In genomic region chr21:17610862-17611261, GRCh38 we compare ENCODE assay signal across 8 cellular contexts. TPM values are rescaled to one million over a fixed set of nuclear protein-coding genes. Genes with fewer than 3 reads are reported as not detected.
A peak's percentile ranks its signal among the peaks of the same experiment; 100 is the strongest.
DNase-seq lines count a peak whose midpoint lies in the region; ATAC-seq and TF ChIP-seq lines count a peak whose summit lies in the region.

No MANE protein-coding gene starts in this region.

- DNase-seq in PC-3 (no peak), dorsolateral prefrontal cortex (no peak), NCI-H146 (lab: John Stamatoyannopoulos, UW) (no peak), midbrain (lab: John Stamatoyannopoulos, UW) (no peak)
- DNase-seq in naive thymus-derived CD4-positive, alpha-beta T cell = peak in 1 of 9 donors; percentile 26

- H3K27ac ChIP-seq in DOHH2 (ENCODE audit: low read depth, low read length) (no peak overlapping the region), PC-3 (ENCODE audit: low read length) (peak overlapping the region; percentile 12), dorsolateral prefrontal cortex (peak overlapping the region in 47 of 59 donors; percentile 12 to 95 (median 81))
- peak overlapping the region; percentile 72 for H3K27ac ChIP-seq in naive thymus-derived CD4-positive, alpha-beta T cell (ENCODE audit: low read depth, low read length)

- CTCF ChIA-PET in PC-3 (lab: Charles Lee) = interaction anchor here (0.7 kb wide), 1 partner anchor 870 kb away, joined by 3 read pairs; no protein-coding TSS in a partner anchor
- CTCF ChIA-PET in naive thymus-derived CD4-positive, alpha-beta T cell (lab: Charles Lee) = interaction anchor here (0.6 to 1.7 kb wide), 4 partner anchors 25 to 1277 kb away, joined by 3 to 5 read pairs (median 4); no protein-coding TSS in a partner anchor

- H3F3A ChIP-seq in DOHH2 (ENCODE audit: control insufficient read depth, insufficient read depth) (peaks cover 4% of the 10 kb centered on the region; the same call in 1 of the 2 replicates), PC-3 (ENCODE audit: low read length, unreplicated experiment) (no peaks in the 10 kb centered on the region)

- peak overlapping the region; percentile 77 to 100 (median 93) for H3K27ac Mint-ChIP-seq in naive thymus-derived CD4-positive, alpha-beta T cell

- peaks cover 67% of the 10 kb centered on the region for H3K79me2 ChIP-seq in DOHH2 (ENCODE audit: control insufficient read depth, low read length)
- peaks cover 22% of the 10 kb centered on the region for H3K79me2 ChIP-seq in PC-3 (ENCODE audit: low read length)

- peak overlapping the region; percentile 73 for H2AFZ ChIP-seq in PC-3 (ENCODE audit: low read length)

- peak overlapping the region; percentile 99 for H3K4me3 ChIP-seq in DOHH2 (ENCODE audit: low read length)
- H3K4me3 ChIP-seq in PC-3 (ENCODE audit: low read length) = peak overlapping the region; percentile 69
- peak overlapping the region; percentile 50 to 90 (median 77) for H3K4me3 ChIP-seq in dorsolateral prefrontal cortex
- peak overlapping the region; percentile 83 for H3K4me3 ChIP-seq in naive thymus-derived CD4-positive, alpha-beta T cell (ENCODE audit: low read length)

- H3K9me3 Mint-ChIP-seq in naive thymus-derived CD4-positive, alpha-beta T cell = peaks cover 0 to 3% (median 0%) of the 10 kb centered on the region in 11 donors

- BruUV-seq in PC-3 (replicated peaks; lab: Mats Ljungman, UMichigan) = no TSS peak

- peaks cover 25% of the 10 kb centered on the region for H3K4me1 ChIP-seq in DOHH2 (ENCODE audit: control insufficient read depth, low read length)
- H3K4me1 ChIP-seq in PC-3 (ENCODE audit: insufficient read depth, low read length) = peaks cover 21% of the 10 kb centered on the region
- peaks cover 0 to 7% of the 10 kb centered on the region in 2 donors for H3K4me1 ChIP-seq in naive thymus-derived CD4-positive, alpha-beta T cell (ENCODE audit: control insufficient read depth in 2 of 2, insufficient read depth in 2 of 2, low read length in 2 of 2)

- peaks cover 0 to 19% (median 5%) of the 10 kb centered on the region in 5 donors for H3K36me3 Mint-ChIP-seq in naive thymus-derived CD4-positive, alpha-beta T cell

- H3K27me3 ChIP-seq in DOHH2 (ENCODE audit: control insufficient read depth, low read length) = no peaks in the 10 kb centered on the region
- no peaks in the 10 kb centered on the region; the same call in 1 of the 2 replicates for H3K27me3 ChIP-seq in PC-3 (ENCODE audit: low read length)
- no peaks in the 10 kb centered on the region for H3K27me3 ChIP-seq in dorsolateral prefrontal cortex
- no peaks in the 10 kb centered on the region for H3K27me3 ChIP-seq in naive thymus-derived CD4-positive, alpha-beta T cell (ENCODE audit: control insufficient read depth in 2 of 2, insufficient read depth in 2 of 2, low read length in 2 of 2)

- H4K20me1 ChIP-seq in DOHH2 (ENCODE audit: control insufficient read depth, insufficient read depth, low read depth, low read length) (peaks cover 29% of the 10 kb centered on the region), PC-3 (ENCODE audit: low read length) (no peaks in the 10 kb centered on the region)

- peaks cover 7 to 63% (median 19%) of the 10 kb centered on the region in 7 donors for H3K4me1 Mint-ChIP-seq in naive thymus-derived CD4-positive, alpha-beta T cell

- no peaks in the 10 kb centered on the region for H3K9me3 ChIP-seq in DOHH2 (ENCODE audit: control insufficient read depth, insufficient read depth, low read length)
- no peaks in the 10 kb centered on the region for H3K9me3 ChIP-seq in PC-3 (ENCODE audit: low read length)
- no peaks in the 10 kb centered on the region for H3K9me3 ChIP-seq in naive thymus-derived CD4-positive, alpha-beta T cell (ENCODE audit: control insufficient read depth in 2 of 3, low read length in 3 of 3)

- H3K36me3 ChIP-seq in DOHH2 (ENCODE audit: control insufficient read depth, low read length) = peaks cover 63% of the 10 kb centered on the region
- H3K36me3 ChIP-seq in PC-3 (ENCODE audit: low read depth, low read length) = no peaks in the 10 kb centered on the region
- H3K36me3 ChIP-seq in naive thymus-derived CD4-positive, alpha-beta T cell (ENCODE audit: control insufficient read depth in 2 of 3, insufficient read depth in 3 of 3, low read length in 3 of 3) = peaks cover 0 to 10% (median 0%) of the 10 kb centered on the region in 3 experiments

- peak; percentile 4 for ATAC-seq in PC-3
- no peak for ATAC-seq in naive thymus-derived CD4-positive, alpha-beta T cell
- no peak for ATAC-seq in HG02852 (IDR thresholded peaks at IDR 0.05; ENCODE audit: unreplicated experiment)
- ATAC-seq in GM21515 (IDR thresholded peaks at IDR 0.05; ENCODE audit: unreplicated experiment) = no peak

- H3K9ac ChIP-seq in PC-3 (ENCODE audit: low read length) = peak overlapping the region; percentile 38; the same call in 1 of the 2 replicates

- H3K9me2 ChIP-seq in DOHH2 (replicated peaks; ENCODE audit: control insufficient read depth, low read length) = no peaks in the 10 kb centered on the region
- no peaks in the 10 kb centered on the region for H3K9me2 ChIP-seq in PC-3 (replicated peaks; ENCODE audit: low read length)

- H3K4me2 ChIP-seq in DOHH2 (ENCODE audit: low read length) = peak overlapping the region; percentile 67
- H3K4me2 ChIP-seq in PC-3 (ENCODE audit: low read length) = peak overlapping the region; percentile 84

- no peaks in the 10 kb centered on the region for H3K27me3 Mint-ChIP-seq in naive thymus-derived CD4-positive, alpha-beta T cell

- TF ChIP-seq CTCF in DOHH2 (IDR thresholded peaks at IDR 0.05; ENCODE audit: low read depth, low read length, poor library complexity, severe bottlenecking) = no peak
- TF ChIP-seq CTCF in PC-3 (conservative IDR thresholded peaks at IDR 0.05; ENCODE audit: low read depth, low read length) = no peak
- TF ChIP-seq CTCF in dorsolateral prefrontal cortex (IDR thresholded peaks at IDR 0.05 in 54 of 56, conservative IDR thresholded peaks at IDR 0.05 in 2 of 56; ENCODE audit: low read depth in 1 of 56, partially characterized antibody in 56 of 56) = no peak

- intact Hi-C loops in PC-3 (cut with micrococcal nuclease) = loop anchor here (1.0 kb wide), 1 partner anchor 208 kb away; the partner anchor contains the start of gene C21orf91
- intact Hi-C loops in dorsolateral prefrontal cortex (cut with DNase I) = no loop called here
- intact Hi-C loops in naive thymus-derived CD4-positive, alpha-beta T cell (cut with micrococcal nuclease) = loop anchor here (1.0 to 5.0 kb wide), 7 partner anchors 9 to 1879 kb away; partner anchors contain the start of genes C21orf91 (in 1 of the 2) and CXADR (in 1 of the 2)

- H3K4me3 Mint-ChIP-seq in naive thymus-derived CD4-positive, alpha-beta T cell = peak overlapping the region; percentile 85 to 98 (median 90)

- POLR2A ChIA-PET in PC-3 (lab: Charles Lee; ENCODE audit: unreplicated experiment) = no interaction called here
- POLR2A ChIA-PET in naive thymus-derived CD4-positive, alpha-beta T cell (lab: Charles Lee) = interaction anchor here (0.7 to 1.3 kb wide), 4 partner anchors 9 to 207 kb away, joined by 3 to 4 read pairs (median 4); partner anchors contain the start of gene CXADR

RNA-seq across cellular contexts. Expression of gene BTG3, which starts 1.8 kb away (rescaled TPM):
- 7.1 and 11.9 TPM in 2 replicates for total RNA-seq in PC-3 (2014; rRNA removed)
- 10 to 100 TPM in 75 of 120 experiments, 1 to 10 TPM in 45; 4.1 to 28.8 (median 11.0) TPM for total RNA-seq in dorsolateral prefrontal cortex
- 10 to 100 TPM; 13.9 to 57.3 (median 48.5) TPM for total RNA-seq in naive thymus-derived CD4-positive, alpha-beta T cell
- 1 to 10 TPM; 3.2 to 6.8 TPM for polyA plus RNA-seq in naive thymus-derived CD4-positive, alpha-beta T cell

Comparison
In these comparisons a context has a peak if more than half of its experiments do, and no peak if none do; other contexts are left out.
1. intact Hi-C loops: an anchor here in PC-3 (1.0 kb wide) and naive thymus-derived CD4-positive, alpha-beta T cell (1.0 to 5.0 kb wide); none called in dorsolateral prefrontal cortex.